In the genomic region with DNA sequence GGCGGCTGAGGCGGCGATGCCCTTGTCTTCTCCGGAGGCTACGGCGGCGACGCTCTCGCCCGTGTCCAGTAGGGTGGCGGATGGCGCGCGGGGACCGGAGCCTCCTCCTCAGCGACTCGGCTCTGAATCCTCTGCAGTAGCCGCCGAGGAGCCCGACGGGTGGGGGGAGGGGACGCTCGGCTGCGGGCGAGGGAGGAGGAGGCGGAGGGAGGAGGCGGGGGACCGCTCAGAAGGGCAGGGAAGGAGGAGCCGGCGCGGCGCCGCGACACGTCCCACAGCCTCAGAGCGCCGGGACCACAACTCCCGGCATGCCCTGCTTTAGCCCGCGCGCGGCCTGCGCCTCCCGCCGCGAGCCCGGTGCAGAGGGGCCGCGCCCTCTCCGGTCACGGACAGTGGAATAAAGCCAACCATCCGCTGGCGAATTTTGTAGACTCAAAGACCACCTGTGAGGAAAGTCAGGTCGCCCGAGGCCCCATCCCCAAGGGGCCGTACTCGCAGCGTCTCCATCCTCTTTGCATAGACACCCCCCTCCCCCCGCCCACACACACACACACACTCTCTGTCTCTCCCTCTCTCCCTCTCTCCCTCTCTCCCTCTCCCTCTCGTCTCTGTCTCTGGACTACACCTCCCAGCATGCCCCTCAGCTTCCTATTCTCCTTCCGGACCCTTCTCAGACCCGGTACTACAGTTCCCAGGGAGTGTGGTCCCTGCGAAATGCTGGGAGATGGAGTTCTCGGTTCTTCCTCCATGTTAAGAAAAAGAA, we compare ENCODE assay signal across 8 cellular contexts. TPM values are rescaled to one million over a fixed set of nuclear protein-coding genes. Genes with fewer than 3 reads are reported as not detected.
DNase-seq lines count a peak whose midpoint lies in the region; ATAC-seq and TF ChIP-seq lines count a peak whose summit lies in the region.

A gene with protein sequence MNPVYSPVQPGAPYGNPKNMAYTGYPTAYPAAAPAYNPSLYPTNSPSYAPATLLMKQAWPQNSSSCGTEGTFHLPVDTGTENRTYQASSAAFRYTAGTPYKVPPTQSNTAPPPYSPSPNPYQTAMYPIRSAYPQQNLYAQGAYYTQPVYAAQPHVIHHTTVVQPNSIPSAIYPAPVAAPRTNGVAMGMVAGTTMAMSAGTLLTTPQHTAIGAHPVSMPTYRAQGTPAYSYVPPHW (minus strand): TSS at position 157 of the 763 bp plus-strand sequence. CDS start 129,638 bp downstream, outside the sequence.

- H3K27ac ChIP-seq in C4-2B, result peak within 1 kb of the TSS; percentile 79

- peaks cover 39% of the 10 kb centered on the region for H3K4me1 Mint-ChIP-seq in activated CD4-positive, alpha-beta T cell treated with anti-CD3 and anti-CD28 coated beads, Interleukin-2, amount 10 ng/mL, durations not matched to agents 7 days and 5 days

- CTCF ChIA-PET in activated CD4-positive, alpha-beta T cell treated with anti-CD3 and anti-CD28 coated beads, Interleukin-2, amount 10 ng/mL, durations not matched to agents 7 days and 5 days (lab: Charles Lee), result interaction anchor here (0.5 to 1.9 kb wide), 9 partner anchors 10 to 308 kb away, joined by 3 to 8 read pairs (median 4); no protein-coding TSS in a partner anchor

- POLR2A ChIA-PET in activated CD4-positive, alpha-beta T cell treated with anti-CD3 and anti-CD28 coated beads, Interleukin-2, amount 10 ng/mL, durations not matched to agents 7 days and 5 days (lab: Charles Lee), result no interaction called here

- intact Hi-C loops in left colon (cut with DNase I, micrococcal nuclease), result no loop called here

- TF ChIP-seq CTCF in C4-2B (conservative IDR thresholded peaks at IDR 0.05), result no peak; the same call in 1 of the 2 replicates

- H3K9me3 Mint-ChIP-seq in activated CD4-positive, alpha-beta T cell treated with anti-CD3 and anti-CD28 coated beads, Interleukin-2, amount 10 ng/mL, durations not matched to agents 7 days and 5 days, result no peaks in the 10 kb centered on the region

- peak within 1 kb of the TSS; percentile 97 for H3K27ac Mint-ChIP-seq in activated CD4-positive, alpha-beta T cell treated with anti-CD3 and anti-CD28 coated beads, Interleukin-2, amount 10 ng/mL, durations not matched to agents 7 days and 5 days

- peak; percentile 96 for ATAC-seq in GM19328 (IDR thresholded peaks at IDR 0.05; ENCODE audit: unreplicated experiment)
- ATAC-seq in HG03520 (IDR thresholded peaks at IDR 0.05; ENCODE audit: unreplicated experiment), result peak; percentile 88
- ATAC-seq in left colon, result peak; percentile 95

- peaks cover 4% of the 10 kb centered on the region for H3K36me3 Mint-ChIP-seq in activated CD4-positive, alpha-beta T cell treated with anti-CD3 and anti-CD28 coated beads, Interleukin-2, amount 10 ng/mL, durations not matched to agents 7 days and 5 days (ENCODE audit: low read depth)

- H3K27me3 Mint-ChIP-seq in activated CD4-positive, alpha-beta T cell treated with anti-CD3 and anti-CD28 coated beads, Interleukin-2, amount 10 ng/mL, durations not matched to agents 7 days and 5 days, result no peaks in the 10 kb centered on the region

- H3K4me3 Mint-ChIP-seq in activated CD4-positive, alpha-beta T cell treated with anti-CD3 and anti-CD28 coated beads, Interleukin-2, amount 10 ng/mL, durations not matched to agents 7 days and 5 days, result peak within 1 kb of the TSS; percentile 90

- DNase-seq in NCI-H69 (lab: John Stamatoyannopoulos, UW) (peak; percentile 99), cortex of kidney (lab: John Stamatoyannopoulos, UW) (peak; percentile 74), left colon (peak; percentile 96 to 97)
- peak; percentile 94 for DNase-seq in activated CD4-positive, alpha-beta T cell treated with anti-CD3 and anti-CD28 coated beads, Interleukin-2, amount 10 ng/mL, durations not matched to agents 7 days and 5 days
- DNase-seq in stimulated activated CD4-positive, alpha-beta T cell treated with anti-CD3 and anti-CD28 coated beads, Interleukin-1b, Interleukin-23, amount 100 ng/mL, for 48 hours, result peak; percentile 94

RNA-seq across cellular contexts. Expression of the gene that starts here (rescaled TPM):
- total RNA-seq in activated CD4-positive, alpha-beta T cell treated with anti-CD3 and anti-CD28 coated beads, Interleukin-2, amount 10 ng/mL, durations not matched to agents 7 days and 5 days, result 10 to 100 TPM; 28.9 to 31.2 TPM
- total RNA-seq in left colon, result 10 to 100 TPM; 18.8 to 23.3 TPM

Comparison
In these comparisons a context has a peak if more than half of its experiments do, and no peak if none do; other contexts are left out.
1. Peak in every context shown above with its lines: DNase-seq, ATAC-seq and H3K27ac ChIP-seq.